20 cellular contexts compared by ENCODE assay signal in genomic region chr7:69002416-69002815, GRCh38.
DNase-seq lines count a peak whose midpoint lies in the region; ATAC-seq and TF ChIP-seq lines count a peak whose summit lies in the region.
"Had no signal": no experiment of that assay in that cellular context is flagged by ENCODE, and none has a peak within 500 bp of the region (broad histone marks: within the 10 kb centered on the region; RNA-seq: fewer than 3 reads in every experiment).

No MANE protein-coding gene starts in this region.

- H3K56ac ChIP-seq in mesendoderm (ENCODE audit: low read length), result no peak overlapping the region

- DNase-seq in AG20443 (ENCODE audit: low spot score), result peak; percentile 56
- peak; percentile 1 for DNase-seq in RKO (ENCODE audit: low spot score)
- no peak for DNase-seq in epithelial cell of prostate (ENCODE audit: low read depth, low spot score)
- DNase-seq in mesendoderm, result peak; percentile 63
- no peak for DNase-seq in NCI-H2227 (lab: John Stamatoyannopoulos, UW; ENCODE audit: unreplicated experiment)
- DNase-seq in NCI-H2029 treated with DMSO at 0.1 percent for 48 hours (lab: John Stamatoyannopoulos, UW), result no peak
- DNase-seq: activated CD4-positive, alpha-beta memory T cell treated with anti-CD3 and anti-CD28 coated beads, Interleukin-2, amount 10 ng/mL, durations not matched to agents 7 days and 5 days; activated naive CD8-positive, alpha-beta T cell treated with anti-CD3 and anti-CD28 coated beads, Interleukin-2, amount 50 U/mL, for 24 hours; activated T-cell treated with anti-CD3 and anti-CD28 coated beads, Interleukin-2, amount 50 U/mL, for 48 hours; CD4-positive, alpha-beta memory T cell; head of caudate nucleus; immature natural killer cell; NCI-H446; NK-92 treated with Interleukin-12 subunit alpha and Interleukin-12 subunit beta, amount 100 ng/mL, for 24 hours; stimulated activated naive CD8-positive, alpha-beta T cell treated with anti-CD3 and anti-CD28 coated beads, Interleukin-15, Interleukin-2, amounts not matched to agents 100 U/mL and 50 U/mL, for 24 hours had no signal

- no peak overlapping the region for H3K18ac ChIP-seq in mesendoderm (ENCODE audit: low read length)

- no peaks in the 10 kb centered on the region for H3K27me3 ChIP-seq in mesendoderm (ENCODE audit: insufficient read depth, low read length, poor library complexity)

- no peak overlapping the region for H2AK5ac ChIP-seq in mesendoderm (ENCODE audit: low read length)

- H2BK5ac ChIP-seq in mesendoderm (ENCODE audit: low read length), result no peak overlapping the region

- no peak overlapping the region for H2BK120ac ChIP-seq in mesendoderm (ENCODE audit: low read depth, low read length)

- ATAC-seq in HG02759 (IDR thresholded peaks at IDR 0.05; ENCODE audit: unreplicated experiment) (no peak), GM18505 (IDR thresholded peaks at IDR 0.05; ENCODE audit: unreplicated experiment) (no peak)
- ATAC-seq: activated naive CD8-positive, alpha-beta T cell treated with anti-CD3 and anti-CD28 coated beads, Interleukin-2, amount 50 U/mL, for 24 hours; GM12878; HepG2; Right ventricle myocardium inferior; stimulated activated naive CD8-positive, alpha-beta T cell treated with anti-CD3 and anti-CD28 coated beads, Interleukin-15, Interleukin-2, amounts not matched to agents 100 U/mL and 50 U/mL, for 24 hours had no signal

- H3K4me1 ChIP-seq in mesendoderm (ENCODE audit: control insufficient read depth, low read depth, low read length), result no peaks in the 10 kb centered on the region

- H4K5ac ChIP-seq in mesendoderm (ENCODE audit: low read length), result no peak overlapping the region

- no peak overlapping the region for H3K9ac ChIP-seq in mesendoderm (ENCODE audit: low read length)

- H3K4me3 ChIP-seq in mesendoderm (ENCODE audit: low read length), result no peak overlapping the region
- H3K4me3 ChIP-seq: GM12878 had no signal

- no peak overlapping the region for H3K23ac ChIP-seq in mesendoderm (ENCODE audit: low read length)

- TF ChIP-seq POLR2A in GM18505 (IDR thresholded peaks at IDR 0.05; ENCODE audit: borderline replicate concordance, extremely low read depth, insufficient read depth, insufficient read length), result no peak

- no peak overlapping the region for H3K4ac ChIP-seq in mesendoderm (ENCODE audit: low read depth, low read length)

- no peaks in the 10 kb centered on the region for H3K79me2 ChIP-seq in mesendoderm (ENCODE audit: control insufficient read depth, insufficient read depth, low read length)

- no peaks in the 10 kb centered on the region for H3K79me1 ChIP-seq in mesendoderm (ENCODE audit: low read length)

- H3K4me2 ChIP-seq in mesendoderm (ENCODE audit: low read length), result no peak overlapping the region

- H2BK15ac ChIP-seq in mesendoderm (replicated peaks; ENCODE audit: low read depth), result no peak overlapping the region

- no peaks in the 10 kb centered on the region for H3K36me3 ChIP-seq in mesendoderm (ENCODE audit: control insufficient read depth, insufficient read depth, low read length)

- H4K8ac ChIP-seq in mesendoderm (ENCODE audit: low read depth, low read length), result no peak overlapping the region

- H3K27ac ChIP-seq in epithelial cell of prostate, result peak overlapping the region; percentile 5
- H3K27ac ChIP-seq in mesendoderm (ENCODE audit: low read depth, low read length), result no peak overlapping the region

Comparison
In these comparisons a context has a peak if more than half of its experiments do, and no peak if none do; other contexts are left out.
1. DNase-seq: peak in AG20443 (single experiment), RKO (single experiment) and mesendoderm (single experiment); none in epithelial cell of prostate (single experiment), NCI-H2227 (single experiment) and NCI-H2029 treated with DMSO at 0.1 percent for 48 hours (single experiment).